ENCODE assay signal across 18 cellular contexts in genomic region chr11:13983081-13983751, GRCh38. TPM values are rescaled to one million over a fixed set of nuclear protein-coding genes. Genes with fewer than 3 reads are reported as not detected.
DNase-seq lines count a peak whose midpoint lies in the region; ATAC-seq lines count a peak whose summit lies in the region.
"Had no signal": no experiment of that assay in that cellular context is flagged by ENCODE, and none has a peak within 500 bp of the region (broad histone marks: within the 10 kb centered on the region; RNA-seq: fewer than 3 reads in every experiment).

No MANE protein-coding gene starts in this region.

- intact Hi-C loops in Right ventricle myocardium superior (cut with DNase I), result no loop called here
- intact Hi-C loops in cardiac septum (cut with DNase I), result no loop called here
- intact Hi-C loops in left cardiac atrium (cut with DNase I), result no loop called here
- intact Hi-C loops in posterior vena cava (cut with DNase I), result no loop called here

- DNase-seq in Right ventricle myocardium superior (peak; percentile 43), cardiac septum (ENCODE audit: low spot score) (no peak), left cardiac atrium (no peak), posterior vena cava (ENCODE audit: low spot score) (peak; percentile 86), DMS 273 treated with DMSO at 0.1 percent for 48 hours (lab: John Stamatoyannopoulos, UW) (no peak), NOMO-1 treated with DMSO at 0.1 percent for 48 hours (lab: John Stamatoyannopoulos, UW; ENCODE audit: unreplicated experiment) (no peak), activated gamma-delta T cell treated with Interleukin-2 at 50 U/mL for 16 hours (no peak), D341Med (ENCODE audit: low spot score) (no peak)
- DNase-seq: activated naive CD8-positive, alpha-beta T cell treated with anti-CD3 and anti-CD28 coated beads, Interleukin-2, amount 10 ng/mL, durations not matched to agents 7 days and 5 days; foreskin melanocyte; GDM1; immature natural killer cell; NCI-H1436; NCI-H524; PC-9; stimulated activated naive B cell treated with anti-CD40 and anti-IgM and Interleukin-4, amounts not matched to agents 10 μg/mL and 1 μg/mL and 100 μg/mL, for 72 hours; T-helper 17 cell had no signal

- ATAC-seq in Right ventricle myocardium superior (ENCODE audit: poor library complexity) (peak; percentile 64), left cardiac atrium (peak; percentile 82 to 92)
- ATAC-seq: stimulated activated naive B cell treated with anti-CD40 and anti-IgM and Interleukin-4, amounts not matched to agents 10 μg/mL and 1 μg/mL and 100 μg/mL, for 72 hours; T-helper 17 cell had no signal

RNA-seq across cellular contexts. Expression of gene SPON1, which starts 20.7 kb away (rescaled TPM):
- total RNA-seq in Right ventricle myocardium superior (3.0 TPM), cardiac septum (6.2 TPM), left cardiac atrium (10 to 100 TPM; 21.1 to 23.4 TPM), posterior vena cava (100 to 1,000 TPM in 1 of 2 donors, 10 to 100 TPM in 1; 71.3 to 131 TPM)
- total RNA-seq: pulmonary artery endothelial cell had no signal

Comparison
In these comparisons a context has a peak if more than half of its experiments do, and no peak if none do; other contexts are left out.
1. DNase-seq: peak in Right ventricle myocardium superior (single experiment) and posterior vena cava (single experiment); none in cardiac septum (single experiment), left cardiac atrium (single experiment), DMS 273 treated with DMSO at 0.1 percent for 48 hours (single experiment), NOMO-1 treated with DMSO at 0.1 percent for 48 hours (single experiment), activated gamma-delta T cell treated with Interleukin-2 at 50 U/mL for 16 hours (single experiment) and D341Med (single experiment).